Comparison of ENCODE assay signal across 11 cellular contexts in the genomic region with DNA sequence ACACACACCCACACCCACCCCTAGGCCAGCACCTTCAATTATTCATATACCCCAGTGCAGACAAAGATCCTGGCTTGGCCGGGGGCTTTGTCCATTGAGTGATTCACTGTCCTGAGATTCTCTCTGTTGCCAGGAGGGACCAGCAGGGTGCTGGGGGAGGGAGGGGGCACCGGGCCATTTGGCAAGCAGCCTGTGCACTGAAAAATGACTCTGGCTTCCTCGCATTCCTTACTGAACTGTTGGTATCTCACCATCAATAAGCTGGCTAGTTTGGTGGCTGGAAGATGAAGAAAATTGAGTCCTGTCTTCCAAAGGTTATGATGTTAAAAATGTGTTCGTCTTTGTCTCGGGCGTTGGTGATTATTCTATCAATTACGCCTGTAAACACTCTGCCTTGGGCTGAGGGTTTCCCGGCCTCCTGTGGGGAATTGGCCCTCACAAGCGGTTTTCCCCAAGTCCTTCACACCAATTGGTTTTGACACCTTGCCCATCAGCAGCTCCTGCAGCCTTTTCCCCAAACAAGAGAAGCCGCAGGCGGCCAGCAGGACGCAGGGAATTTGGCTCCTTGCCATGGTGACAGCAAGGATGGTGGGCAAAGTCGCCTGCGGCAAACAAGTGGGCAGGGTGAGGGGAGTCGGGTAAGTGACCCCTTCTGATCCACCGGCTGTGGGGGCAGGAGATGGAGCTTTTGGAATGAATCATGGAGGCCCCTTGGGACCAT. TPM values are rescaled to one million over a fixed set of nuclear protein-coding genes. Genes with fewer than 3 reads are reported as not detected.
DNase-seq lines count a peak whose midpoint lies in the region; ATAC-seq, FAIRE-seq and TF ChIP-seq lines count a peak whose summit lies in the region.
"Had no signal": no experiment of that assay in that cellular context is flagged by ENCODE, and none has a peak within 500 bp of the region (broad histone marks: within the 10 kb centered on the region; RNA-seq: fewer than 3 reads in every experiment).

No MANE protein-coding gene starts in this region.

- H3K4me3 ChIP-seq in AG04449 (ENCODE audit: low read depth, low read length), result no peak overlapping the region
- H3K4me3 ChIP-seq: skin epidermis had no signal

- in situ Hi-C loops in SK-MEL-5 (cut with HindIII; ENCODE audit: low pct_unique_long_range_greater_than_20kb, low sequenced_read_pairs), result no loop called here

- POLR2A ChIA-PET in AG04449 (lab: Yijun Ruan, JAX), result no interaction called here

- no peak overlapping the region for H3K27ac Mint-ChIP-seq in activated naive CD4-positive, alpha-beta T cell treated with anti-CD3 and anti-CD28 coated beads, Interleukin-2, amount 50 U/mL, for 72 hours
- no peak overlapping the region for H3K27ac Mint-ChIP-seq in activated CD4-positive, alpha-beta T cell treated with anti-CD3 and anti-CD28 coated beads, Interleukin-2, amount 10 ng/mL, durations not matched to agents 24 days and 14 days

- peak; percentile 99 for FAIRE-seq in HTR-8/SVneo (lab: Jason Lieb, UNC)

- DNase-seq in AG04449 (ENCODE audit: low read depth, low spot score), result peak; percentile 42
- DNase-seq in HTR-8/SVneo (ENCODE audit: insufficient read length, low spot score), result peak; percentile 99
- DNase-seq in SK-MEL-5 (ENCODE audit: low read depth, low spot score), result peak; percentile 57
- peak; percentile 82 for DNase-seq in hepatic stellate cell (ENCODE audit: low spot score)
- no peak for DNase-seq in SKM-1 (lab: John Stamatoyannopoulos, UW; ENCODE audit: unreplicated experiment)
- no peak for DNase-seq in activated naive CD4-positive, alpha-beta T cell treated with anti-CD3 and anti-CD28 coated beads, Interleukin-2, amount 50 U/mL, for 72 hours (ENCODE audit: low spot score in 2 of 2)
- DNase-seq in activated CD4-positive, alpha-beta T cell treated with anti-CD3 and anti-CD28 coated beads, Interleukin-2, amount 10 ng/mL, durations not matched to agents 24 days and 14 days, result no peak
- no peak for DNase-seq in sciatic nerve (ENCODE audit: low spot score)
- DNase-seq: Caco-2 had no signal

- H3K27me3 Mint-ChIP-seq in activated CD4-positive, alpha-beta T cell treated with anti-CD3 and anti-CD28 coated beads, Interleukin-2, amount 10 ng/mL, durations not matched to agents 24 days and 14 days, result peaks cover 40% of the 10 kb centered on the region

- CTCF ChIA-PET in AG04449 (lab: Yijun Ruan, JAX), result interaction anchor here (0.6 to 1.2 kb wide), 2 partner anchors 12 to 13 kb away, joined by 3 to 4 read pairs; no protein-coding TSS in a partner anchor

- ATAC-seq in activated naive CD4-positive, alpha-beta T cell treated with anti-CD3 and anti-CD28 coated beads, Interleukin-2, amount 50 U/mL, for 72 hours, result no peak
- ATAC-seq in sciatic nerve, result no peak

- intact Hi-C loops in activated CD4-positive, alpha-beta T cell treated with anti-CD3 and anti-CD28 coated beads, Interleukin-2, amount 10 ng/mL, durations not matched to agents 24 days and 14 days (cut with micrococcal nuclease), result loop anchor here (10.0 kb wide), 1 partner anchor 343 kb away; no protein-coding TSS in a partner anchor
- intact Hi-C loops in sciatic nerve (cut with DNase I), result no loop called here

- no peak overlapping the region for H3K4me3 Mint-ChIP-seq in activated CD4-positive, alpha-beta T cell treated with anti-CD3 and anti-CD28 coated beads, Interleukin-2, amount 10 ng/mL, durations not matched to agents 24 days and 14 days

- peaks cover 6% of the 10 kb centered on the region for H3K4me1 Mint-ChIP-seq in activated CD4-positive, alpha-beta T cell treated with anti-CD3 and anti-CD28 coated beads, Interleukin-2, amount 10 ng/mL, durations not matched to agents 24 days and 14 days

- H3K9me3 Mint-ChIP-seq in activated naive CD4-positive, alpha-beta T cell treated with anti-CD3 and anti-CD28 coated beads, Interleukin-2, amount 50 U/mL, for 72 hours, result no peaks in the 10 kb centered on the region
- no peaks in the 10 kb centered on the region for H3K9me3 Mint-ChIP-seq in activated CD4-positive, alpha-beta T cell treated with anti-CD3 and anti-CD28 coated beads, Interleukin-2, amount 10 ng/mL, durations not matched to agents 24 days and 14 days

- TF ChIP-seq CTCF in AG04449 (IDR thresholded peaks at IDR 0.05; ENCODE audit: insufficient read depth, low read length, missing control alignments), result no peak

- peaks cover 5% of the 10 kb centered on the region in 2 donors for H3K36me3 Mint-ChIP-seq in activated naive CD4-positive, alpha-beta T cell treated with anti-CD3 and anti-CD28 coated beads, Interleukin-2, amount 50 U/mL, for 72 hours
- H3K36me3 Mint-ChIP-seq in activated CD4-positive, alpha-beta T cell treated with anti-CD3 and anti-CD28 coated beads, Interleukin-2, amount 10 ng/mL, durations not matched to agents 24 days and 14 days (ENCODE audit: low read depth), result no peaks in the 10 kb centered on the region

RNA-seq across cellular contexts. Expression of gene VSTM2L, which starts 4.9 kb away (rescaled TPM):
- total RNA-seq in SK-MEL-5 (2014; rRNA removed; shearing (Covaris generic)), result 0.34 and 0.51 TPM in 2 replicates
- polyA plus RNA-seq in SK-MEL-5 (2015; cell fraction: cytosol; rRNA removed), result 1.4 and 2.8 TPM in 2 replicates
- polyA plus RNA-seq in SK-MEL-5 (2015; cell fraction: nucleus; rRNA removed), result not detected in 2 replicates
- under 1 TPM; 0.30 to 0.33 TPM for total RNA-seq in activated naive CD4-positive, alpha-beta T cell treated with anti-CD3 and anti-CD28 coated beads, Interleukin-2, amount 50 U/mL, for 72 hours
- 0.09 TPM in 1 of 2 replicates, not detected in the other for total RNA-seq in activated CD4-positive, alpha-beta T cell treated with anti-CD3 and anti-CD28 coated beads, Interleukin-2, amount 10 ng/mL, durations not matched to agents 24 days and 14 days
- total RNA-seq in sciatic nerve, result 1.6 TPM
- total RNA-seq: activated CD8-positive, alpha-beta memory T cell treated with anti-CD3 and anti-CD28 coated beads for 36 hours; Caco-2 had no signal

Comparison
In these comparisons a context has a peak if more than half of its experiments do, and no peak if none do; other contexts are left out.
1. DNase-seq: peak in AG04449 (single experiment), HTR-8/SVneo (single experiment), SK-MEL-5 (single experiment) and hepatic stellate cell (single experiment); none in SKM-1 (single experiment), activated naive CD4-positive, alpha-beta T cell treated with anti-CD3 and anti-CD28 coated beads, Interleukin-2, amount 50 U/mL, for 72 hours (0 of 2), activated CD4-positive, alpha-beta T cell treated with anti-CD3 and anti-CD28 coated beads, Interleukin-2, amount 10 ng/mL, durations not matched to agents 24 days and 14 days (single experiment) and sciatic nerve (single experiment).